1 cellular context compared by ENCODE assay signal in genomic region chr4:51906167-51906647, GRCh38.
TF ChIP-seq lines count a peak whose summit lies in the region.

No MANE protein-coding gene starts in this region.

TF ChIP-seq in SK-N-SH treated with all-trans-retinoic acid at 6 μM for 48 hours, 23 proteins besides CTCF, POLR2A, EP300 and RAD21 (continued from another document):
- TF ChIP-seq, protein P1, sequence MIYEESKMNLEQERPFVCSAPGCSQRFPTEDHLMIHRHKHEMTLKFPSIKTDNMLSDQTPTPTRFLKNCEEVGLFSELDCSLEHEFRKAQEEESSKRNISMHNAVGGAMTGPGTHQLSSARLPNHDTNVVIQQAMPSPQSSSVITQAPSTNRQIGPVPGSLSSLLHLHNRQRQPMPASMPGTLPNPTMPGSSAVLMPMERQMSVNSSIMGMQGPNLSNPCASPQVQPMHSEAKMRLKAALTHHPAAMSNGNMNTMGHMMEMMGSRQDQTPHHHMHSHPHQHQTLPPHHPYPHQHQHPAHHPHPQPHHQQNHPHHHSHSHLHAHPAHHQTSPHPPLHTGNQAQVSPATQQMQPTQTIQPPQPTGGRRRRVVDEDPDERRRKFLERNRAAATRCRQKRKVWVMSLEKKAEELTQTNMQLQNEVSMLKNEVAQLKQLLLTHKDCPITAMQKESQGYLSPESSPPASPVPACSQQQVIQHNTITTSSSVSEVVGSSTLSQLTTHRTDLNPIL (CRISPR knock-in tag; IDR thresholded peaks at IDR 0.05; ENCODE audit: low read depth) = no peak
- no peak for TF ChIP-seq TSHZ2 (CRISPR knock-in tag; IDR thresholded peaks at IDR 0.05)
- no peak for TF ChIP-seq OSR1 (CRISPR knock-in tag; IDR thresholded peaks at IDR 0.05)
- no peak for TF ChIP-seq ZFP3 (CRISPR knock-in tag; IDR thresholded peaks at IDR 0.05)
- TF ChIP-seq PPARA (CRISPR knock-in tag; IDR thresholded peaks at IDR 0.05; ENCODE audit: borderline replicate concordance) = no peak
